Comparison of ENCODE assay signal across 14 cellular contexts in genomic region chr1:94746635-94747525, GRCh38.
DNase-seq lines count a peak whose midpoint lies in the region; ATAC-seq, FAIRE-seq and TF ChIP-seq lines count a peak whose summit lies in the region.
"Had no signal": no experiment of that assay in that cellular context is flagged by ENCODE, and none has a peak within 500 bp of the region (broad histone marks: within the 10 kb centered on the region; RNA-seq: fewer than 3 reads in every experiment).

No MANE protein-coding gene starts in this region.

- H3K36me3 ChIP-seq in left lung = no peaks in the 10 kb centered on the region
- H3K36me3 ChIP-seq in subcutaneous abdominal adipose tissue (ENCODE audit: control insufficient read depth in 5 of 5, insufficient read depth in 5 of 5, low read length in 5 of 5) = no peaks in the 10 kb centered on the region
- H3K36me3 ChIP-seq: HAP-1 had no signal

- peaks cover 6% of the 10 kb centered on the region for H3K9me3 Mint-ChIP-seq in chondrocyte (ENCODE audit: low read depth)

- H3K27me3 ChIP-seq in left lung (no peaks in the 10 kb centered on the region), subcutaneous abdominal adipose tissue (ENCODE audit: control insufficient read depth in 5 of 5, insufficient read depth in 4 of 5, low read length in 5 of 5) (no peaks in the 10 kb centered on the region)

- peaks cover 36% of the 10 kb centered on the region for H3K4me1 Mint-ChIP-seq in chondrocyte (ENCODE audit: low read depth)
- H3K4me1 Mint-ChIP-seq: activated B cell treated with CpG ODN at 0.5 μM for 24 hours had no signal

- peaks cover 5% of the 10 kb centered on the region for H3K36me3 Mint-ChIP-seq in chondrocyte (ENCODE audit: low read depth)
- H3K36me3 Mint-ChIP-seq: activated naive CD8-positive, alpha-beta T cell had no signal

- H3K9me3 ChIP-seq in left lung (no peaks in the 10 kb centered on the region), subcutaneous abdominal adipose tissue (ENCODE audit: control insufficient read depth in 5 of 5, low read length in 5 of 5) (peaks cover 0 to 5% (median 0%) of the 10 kb centered on the region in 5 donors)
- H3K9me3 ChIP-seq: HAP-1 had no signal

- TF ChIP-seq CTCF in chondrocyte (IDR thresholded peaks at IDR 0.05) = peak; percentile 47
- TF ChIP-seq CTCF in left lung (IDR thresholded peaks at IDR 0.05) = no peak
- TF ChIP-seq CTCF in D721Med (IDR thresholded peaks at IDR 0.05; ENCODE audit: insufficient read depth, missing control alignments) = no peak

- no peak overlapping the region for H3K4me3 ChIP-seq in left lung
- peak overlapping the region in 1 of 5 donors; percentile 19 for H3K4me3 ChIP-seq in subcutaneous abdominal adipose tissue (ENCODE audit: low read depth in 1 of 5, low read length in 5 of 5)
- H3K4me3 ChIP-seq: HAP-1 had no signal

- no peak overlapping the region for H3K27ac ChIP-seq in left lung
- peak overlapping the region; percentile 49 for H3K27ac ChIP-seq in subcutaneous abdominal adipose tissue (ENCODE audit: low read depth, low read length)

- H3K27me3 Mint-ChIP-seq in chondrocyte (ENCODE audit: low read depth) = no peaks in the 10 kb centered on the region

- no peak for FAIRE-seq in D721Med (lab: Jason Lieb, UNC)
- FAIRE-seq: colon had no signal

- no peak overlapping the region for H3K4me3 Mint-ChIP-seq in chondrocyte (ENCODE audit: unreplicated experiment)
- H3K4me3 Mint-ChIP-seq: activated B cell treated with CpG ODN at 0.5 μM for 24 hours; activated naive CD8-positive, alpha-beta T cell; stimulated activated naive CD8-positive, alpha-beta T cell treated with anti-CD3 and anti-CD28 coated beads, Interleukin-15, Interleukin-2, amounts not matched to agents 100 ng/mL and 50 ng/mL, for 24 hours had no signal

- peaks cover 3 to 15% of the 10 kb centered on the region in 2 donors for H3K4me1 ChIP-seq in left lung
- peaks cover 0 to 29% (median 25%) of the 10 kb centered on the region in 5 donors for H3K4me1 ChIP-seq in subcutaneous abdominal adipose tissue (ENCODE audit: control insufficient read depth in 5 of 5, insufficient read depth in 5 of 5, low read length in 5 of 5)
- H3K4me1 ChIP-seq: HAP-1 had no signal

- DNase-seq in MV-4-11 (lab: John Stamatoyannopoulos, UW) (peak; percentile 84), chondrocyte (ENCODE audit: low spot score) (no peak), left lung (no peak), GDM1 (lab: John Stamatoyannopoulos, UW) (no peak), NCI-H1048 (lab: John Stamatoyannopoulos, UW) (no peak), D721Med (ENCODE audit: insufficient read length, low spot score) (no peak)
- no peak for DNase-seq in NK-92 treated with Interleukin-12 subunit alpha and Interleukin-12 subunit beta, amount 100 ng/mL, for 24 hours (lab: John Stamatoyannopoulos, UW)
- DNase-seq: activated B cell treated with CpG ODN at 0.5 μM for 24 hours; activated CD8-positive, alpha-beta memory T cell treated with anti-CD3 and anti-CD28 coated beads, Interleukin-2, amount 50 U/mL, for 4 hours had no signal

- H3K9ac ChIP-seq in subcutaneous abdominal adipose tissue (ENCODE audit: low read length in 5 of 5) = no peak overlapping the region

- intact Hi-C loops in left lung (cut with DNase I) = no loop called here

- no peak overlapping the region for H3K27ac Mint-ChIP-seq in chondrocyte (ENCODE audit: unreplicated experiment)
- H3K27ac Mint-ChIP-seq: activated B cell treated with CpG ODN at 0.5 μM for 24 hours; activated naive CD8-positive, alpha-beta T cell; stimulated activated naive CD8-positive, alpha-beta T cell treated with anti-CD3 and anti-CD28 coated beads, Interleukin-15, Interleukin-2, amounts not matched to agents 100 ng/mL and 50 ng/mL, for 24 hours had no signal

- peak; percentile 41 for ATAC-seq in left lung
